ENCODE assay signal across 16 cellular contexts in genomic region chr5:145554399-145554798, GRCh38.
DNase-seq lines count a peak whose midpoint lies in the region; ATAC-seq, FAIRE-seq and TF ChIP-seq lines count a peak whose summit lies in the region.
"Had no signal": no experiment of that assay in that cellular context is flagged by ENCODE, and none has a peak within 500 bp of the region (broad histone marks: within the 10 kb centered on the region; RNA-seq: fewer than 3 reads in every experiment).

No MANE protein-coding gene starts in this region.

- no peaks in the 10 kb centered on the region for H3K36me3 ChIP-seq in right atrium auricular region

- no peak for TF ChIP-seq CTCF in right atrium auricular region (IDR thresholded peaks at IDR 0.05)
- no peak for TF ChIP-seq CTCF in foreskin fibroblast (IDR thresholded peaks at IDR 0.05; ENCODE audit: low read depth, low read length)
- no peak for TF ChIP-seq CTCF in type B pancreatic cell (conservative IDR thresholded peaks at IDR 0.05)

- no peaks in the 10 kb centered on the region for H3K36me3 Mint-ChIP-seq in type B pancreatic cell
- no peaks in the 10 kb centered on the region for H3K36me3 Mint-ChIP-seq in T-helper 2 cell treated with Interferon-gamma antibody and Interleukin-4, amounts not matched to agents 5 μg/mL and 100 μg/mL, for 36 hours (ENCODE audit: low read depth)
- H3K36me3 Mint-ChIP-seq: activated naive CD4-positive, alpha-beta T cell treated with anti-CD3 and anti-CD28 coated beads, Interleukin-2, amount 10 ng/mL, durations not matched to agents 7 days and 5 days; naive B cell had no signal

- no peak overlapping the region for H3K27ac Mint-ChIP-seq in type B pancreatic cell
- no peak overlapping the region for H3K27ac Mint-ChIP-seq in T-helper 2 cell treated with Interferon-gamma antibody and Interleukin-4, amounts not matched to agents 5 μg/mL and 100 μg/mL, for 36 hours
- H3K27ac Mint-ChIP-seq: activated CD8-positive, alpha-beta T cell treated with anti-CD3 and anti-CD28 coated beads for 36 hours; activated naive CD4-positive, alpha-beta T cell treated with anti-CD3 and anti-CD28 coated beads, Interleukin-2, amount 10 ng/mL, durations not matched to agents 7 days and 5 days; naive B cell had no signal

- no peaks in the 10 kb centered on the region for H3K27me3 ChIP-seq in right atrium auricular region

- H3K4me3 Mint-ChIP-seq in type B pancreatic cell, result no peak overlapping the region
- H3K4me3 Mint-ChIP-seq in T-helper 2 cell treated with Interferon-gamma antibody and Interleukin-4, amounts not matched to agents 5 μg/mL and 100 μg/mL, for 36 hours, result no peak overlapping the region
- H3K4me3 Mint-ChIP-seq: activated CD8-positive, alpha-beta T cell treated with anti-CD3 and anti-CD28 coated beads for 36 hours; activated naive CD4-positive, alpha-beta T cell treated with anti-CD3 and anti-CD28 coated beads, Interleukin-2, amount 10 ng/mL, durations not matched to agents 7 days and 5 days; naive B cell had no signal

- no peaks in the 10 kb centered on the region for H3K4me1 ChIP-seq in right atrium auricular region

- no peak overlapping the region for H3K27ac ChIP-seq in right atrium auricular region

- intact Hi-C loops in left ventricle myocardium superior (cut with micrococcal nuclease), result no loop called here

- peak; percentile 57 for ATAC-seq in left ventricle myocardium superior
- ATAC-seq: activated CD8-positive, alpha-beta T cell treated with anti-CD3 and anti-CD28 coated beads for 36 hours had no signal

- no peak for DNase-seq in left ventricle myocardium superior
- no peak for DNase-seq in right atrium auricular region (ENCODE audit: low spot score)
- peak; percentile 14 for DNase-seq in SW480 (ENCODE audit: low spot score)
- peak; percentile 14 to 56 for DNase-seq in foreskin fibroblast
- peak; percentile 78 for DNase-seq in urothelium cell line (ENCODE audit: low spot score)
- DNase-seq in activated CD4-positive, alpha-beta T cell treated with anti-CD3 and anti-CD28 coated beads for 4 hours, result no peak
- no peak for DNase-seq in type B pancreatic cell (ENCODE audit: extremely low spot score, unreplicated experiment)
- DNase-seq in T-helper 2 cell treated with Interferon-gamma antibody and Interleukin-4, amounts not matched to agents 5 μg/mL and 100 μg/mL, for 36 hours (ENCODE audit: low spot score), result no peak
- DNase-seq: activated CD8-positive, alpha-beta T cell treated with anti-CD3 and anti-CD28 coated beads for 36 hours; activated naive CD4-positive, alpha-beta T cell treated with anti-CD3 and anti-CD28 coated beads, Interleukin-2, amount 10 ng/mL, durations not matched to agents 7 days and 5 days; AML-193; naive B cell; NCI-H1105; NK-92 treated with Interleukin-12 subunit alpha and Interleukin-12 subunit beta, amount 100 ng/mL, for 24 hours; trophoblast cell had no signal

- H3K4me1 Mint-ChIP-seq in type B pancreatic cell (ENCODE audit: unreplicated experiment), result peaks cover 4% of the 10 kb centered on the region
- H3K4me1 Mint-ChIP-seq in T-helper 2 cell treated with Interferon-gamma antibody and Interleukin-4, amounts not matched to agents 5 μg/mL and 100 μg/mL, for 36 hours (ENCODE audit: low read depth), result no peaks in the 10 kb centered on the region
- H3K4me1 Mint-ChIP-seq: activated naive CD4-positive, alpha-beta T cell treated with anti-CD3 and anti-CD28 coated beads, Interleukin-2, amount 10 ng/mL, durations not matched to agents 7 days and 5 days; naive B cell had no signal

- no peaks in the 10 kb centered on the region for H3K27me3 Mint-ChIP-seq in type B pancreatic cell
- H3K27me3 Mint-ChIP-seq in T-helper 2 cell treated with Interferon-gamma antibody and Interleukin-4, amounts not matched to agents 5 μg/mL and 100 μg/mL, for 36 hours (ENCODE audit: low read depth), result no peaks in the 10 kb centered on the region
- H3K27me3 Mint-ChIP-seq: activated CD8-positive, alpha-beta T cell treated with anti-CD3 and anti-CD28 coated beads for 36 hours; activated naive CD4-positive, alpha-beta T cell treated with anti-CD3 and anti-CD28 coated beads, Interleukin-2, amount 10 ng/mL, durations not matched to agents 7 days and 5 days; naive B cell had no signal

- no peaks in the 10 kb centered on the region for H3K9me3 ChIP-seq in right atrium auricular region

- no peak for FAIRE-seq in urothelium cell line (lab: Jason Lieb, UNC)
- FAIRE-seq: G401.6 had no signal

- H3K9me3 Mint-ChIP-seq in type B pancreatic cell, result no peaks in the 10 kb centered on the region
- H3K9me3 Mint-ChIP-seq in T-helper 2 cell treated with Interferon-gamma antibody and Interleukin-4, amounts not matched to agents 5 μg/mL and 100 μg/mL, for 36 hours, result peaks cover 5% of the 10 kb centered on the region
- H3K9me3 Mint-ChIP-seq: activated CD8-positive, alpha-beta T cell treated with anti-CD3 and anti-CD28 coated beads for 36 hours had no signal

- no peak overlapping the region for H3K4me3 ChIP-seq in right atrium auricular region
- H3K4me3 ChIP-seq in foreskin fibroblast (ENCODE audit: low read depth in 1 of 2, low read length in 2 of 2), result no peak overlapping the region

Comparison
In these comparisons a context has a peak if more than half of its experiments do, and no peak if none do; other contexts are left out.
1. DNase-seq: peak in SW480 (single experiment), foreskin fibroblast (2 of 2) and urothelium cell line (single experiment); none in left ventricle myocardium superior (single experiment), right atrium auricular region (single experiment), activated CD4-positive, alpha-beta T cell treated with anti-CD3 and anti-CD28 coated beads for 4 hours (0 of 2), type B pancreatic cell (single experiment) and T-helper 2 cell treated with Interferon-gamma antibody and Interleukin-4, amounts not matched to agents 5 μg/mL and 100 μg/mL, for 36 hours (single experiment).